8 cellular contexts compared by ENCODE assay signal in genomic region chr22:32389685-32390084, GRCh38. TPM values are rescaled to one million over a fixed set of nuclear protein-coding genes. Genes with fewer than 3 reads are reported as not detected.
DNase-seq lines count a peak whose midpoint lies in the region; ATAC-seq and TF ChIP-seq lines count a peak whose summit lies in the region.
"Had no signal": no experiment of that assay in that cellular context is flagged by ENCODE, and none has a peak within 500 bp of the region (broad histone marks: within the 10 kb centered on the region; RNA-seq: fewer than 3 reads in every experiment).

No MANE protein-coding gene starts in this region.

- no peak for ATAC-seq in HG02642 (IDR thresholded peaks at IDR 0.05; ENCODE audit: poor library complexity, unreplicated experiment)
- ATAC-seq: esophagus mucosa had no signal

- H3K27me3 ChIP-seq in ascending aorta: no peaks in the 10 kb centered on the region

- H3K4me3 Mint-ChIP-seq in Calu3 (ENCODE audit: low read depth, unreplicated experiment): no peak overlapping the region
- H3K4me3 Mint-ChIP-seq in activated naive CD4-positive, alpha-beta T cell treated with anti-CD3 and anti-CD28 coated beads, Interleukin-2, amount 10 ng/mL, durations not matched to agents 7 days and 5 days: no peak overlapping the region

- H3K36me3 Mint-ChIP-seq in Calu3 (ENCODE audit: insufficient read depth, unreplicated experiment): peaks cover 38% of the 10 kb centered on the region
- peaks cover 41% of the 10 kb centered on the region for H3K36me3 Mint-ChIP-seq in activated naive CD4-positive, alpha-beta T cell treated with anti-CD3 and anti-CD28 coated beads, Interleukin-2, amount 10 ng/mL, durations not matched to agents 7 days and 5 days

- intact Hi-C loops in Calu3 (cut with micrococcal nuclease; ENCODE audit: unreplicated experiment): no loop called here
- intact Hi-C loops in ascending aorta (cut with DNase I): no loop called here

- peak; percentile 22 for DNase-seq in Calu3
- DNase-seq in HFF-Myc (ENCODE audit: extremely low read depth, low read depth): no peak
- DNase-seq in activated naive CD4-positive, alpha-beta T cell treated with anti-CD3 and anti-CD28 coated beads, Interleukin-2, amount 10 ng/mL, durations not matched to agents 7 days and 5 days: peak; percentile 50
- peak; percentile 30 to 40 for DNase-seq in lung microvascular endothelial cell (ENCODE audit: low read depth in 2 of 2)
- DNase-seq in NK-92 treated with Interleukin-12 subunit alpha and Interleukin-12 subunit beta, amount 100 ng/mL, for 24 hours (lab: John Stamatoyannopoulos, UW): no peak
- DNase-seq in ascending aorta (ENCODE audit: low spot score in 2 of 2): no peak

- no peaks in the 10 kb centered on the region for H3K9me3 ChIP-seq in ascending aorta

- H3K4me3 ChIP-seq in HFF-Myc (replicated peaks; ENCODE audit: low read depth, low read length) (no peak overlapping the region), ascending aorta (no peak overlapping the region)

- no peaks in the 10 kb centered on the region for H3K4me1 ChIP-seq in ascending aorta

- no peaks in the 10 kb centered on the region for H3K4me1 Mint-ChIP-seq in Calu3 (ENCODE audit: low read depth, unreplicated experiment)
- no peaks in the 10 kb centered on the region for H3K4me1 Mint-ChIP-seq in activated naive CD4-positive, alpha-beta T cell treated with anti-CD3 and anti-CD28 coated beads, Interleukin-2, amount 10 ng/mL, durations not matched to agents 7 days and 5 days

- BruUV-seq in Calu3 (replicated peaks; lab: Mats Ljungman, UMichigan): no TSS peak

- H3K27me3 Mint-ChIP-seq in Calu3 (ENCODE audit: unreplicated experiment): no peaks in the 10 kb centered on the region
- H3K27me3 Mint-ChIP-seq in activated naive CD4-positive, alpha-beta T cell treated with anti-CD3 and anti-CD28 coated beads, Interleukin-2, amount 10 ng/mL, durations not matched to agents 7 days and 5 days: no peaks in the 10 kb centered on the region

- peaks cover 60 to 82% of the 10 kb centered on the region in 2 donors for H3K36me3 ChIP-seq in ascending aorta

- CTCF ChIA-PET in Calu3 (lab: Charles Lee): interaction anchor here (0.5 kb wide), 1 partner anchor 590 kb away, joined by 3 read pairs; no protein-coding TSS in a partner anchor
- CTCF ChIA-PET in activated naive CD4-positive, alpha-beta T cell treated with anti-CD3 and anti-CD28 coated beads, Interleukin-2, amount 10 ng/mL, durations not matched to agents 7 days and 5 days (lab: Charles Lee): interaction anchor here (0.7 to 2.9 kb wide), 2 partner anchors 22 to 410 kb away, joined by 3 to 11 read pairs; partner anchors contain the start of gene RTCB

- H3K9me3 Mint-ChIP-seq in Calu3 (ENCODE audit: low read depth, unreplicated experiment): no peaks in the 10 kb centered on the region
- H3K9me3 Mint-ChIP-seq in activated naive CD4-positive, alpha-beta T cell treated with anti-CD3 and anti-CD28 coated beads, Interleukin-2, amount 10 ng/mL, durations not matched to agents 7 days and 5 days: no peaks in the 10 kb centered on the region

- peak; percentile 46 for TF ChIP-seq CTCF in Calu3 (IDR thresholded peaks at IDR 0.05; ENCODE audit: unreplicated experiment)
- TF ChIP-seq CTCF in HFF-Myc (IDR thresholded peaks at IDR 0.05; ENCODE audit: low read depth, low read length, missing control alignments): peak; percentile 48
- TF ChIP-seq CTCF in ascending aorta (IDR thresholded peaks at IDR 0.05): peak in 1 of 3 experiments; percentile 10

- H3K27ac Mint-ChIP-seq in Calu3 (ENCODE audit: unreplicated experiment): no peak overlapping the region
- no peak overlapping the region for H3K27ac Mint-ChIP-seq in activated naive CD4-positive, alpha-beta T cell treated with anti-CD3 and anti-CD28 coated beads, Interleukin-2, amount 10 ng/mL, durations not matched to agents 7 days and 5 days

- H3K27ac ChIP-seq in ascending aorta: no peak overlapping the region

RNA-seq across cellular contexts. Expression of gene RTCB, which starts 22.4 kb away (rescaled TPM):
- total RNA-seq in Calu3 (2022) (101 and 108 TPM in 2 replicates), lung microvascular endothelial cell (107 and 119 TPM in 2 replicates), ascending aorta (55.2 TPM)

RNA-seq across cellular contexts. Expression of gene RFPL3, which starts 32.0 kb away (rescaled TPM):
- not detected in 2 replicates for total RNA-seq in Calu3 (2022)
- total RNA-seq in lung microvascular endothelial cell: not detected in 2 replicates
- total RNA-seq in ascending aorta: not detected
- total RNA-seq: esophagus mucosa had no signal

Comparison
In these comparisons a context has a peak if more than half of its experiments do, and no peak if none do; other contexts are left out.
1. DNase-seq: peak in Calu3 (single experiment), activated naive CD4-positive, alpha-beta T cell treated with anti-CD3 and anti-CD28 coated beads, Interleukin-2, amount 10 ng/mL, durations not matched to agents 7 days and 5 days (single experiment) and lung microvascular endothelial cell (2 of 2); none in HFF-Myc (single experiment), NK-92 treated with Interleukin-12 subunit alpha and Interleukin-12 subunit beta, amount 100 ng/mL, for 24 hours (single experiment) and ascending aorta (0 of 2).